Comparison of ENCODE assay signal across 31 cellular contexts in genomic region chr1:38360807-38361206, GRCh38.
DNase-seq lines count a peak whose midpoint lies in the region; ATAC-seq and TF ChIP-seq lines count a peak whose summit lies in the region.
"Had no signal": no experiment of that assay in that cellular context is flagged by ENCODE, and none has a peak within 500 bp of the region (broad histone marks: within the 10 kb centered on the region; RNA-seq: fewer than 3 reads in every experiment).

No MANE protein-coding gene starts in this region.

- DNase-seq in A673 (ENCODE audit: low spot score) (peak; percentile 42), Panc1 (ENCODE audit: low read depth, low spot score) (no peak), endodermal cell (peak; percentile 60), NCI-H226 (no peak)
- DNase-seq: activated CD4-positive, alpha-beta T cell treated with anti-CD3 and anti-CD28 coated beads for 48 hours; activated CD8-positive, alpha-beta memory T cell treated with anti-CD3 and anti-CD28 coated beads for 24 hours; activated effector memory CD4-positive, alpha-beta T cell treated with anti-CD3 and anti-CD28 coated beads, Interleukin-2, amount 50 U/mL, for 16 hours; AML-193; cortex of kidney; EL; HCEC 1CT; IMR-90; midbrain; NCI-H146; NCI-H446 treated with DMSO at 0.1 percent for 48 hours; NCI-H774; RPMI8226; stimulated activated CD4-positive, alpha-beta T cell treated with anti-CD3 and anti-CD28 coated beads, Interleukin-15, amount 100 ng/mL, for 24 hours; stimulated activated CD4-positive, alpha-beta T cell treated with anti-CD3 and anti-CD28 coated beads, Interleukin-4, amount 100 ng/mL, for 4 hours; T1000 had no signal

- no peaks in the 10 kb centered on the region for H3K9me3 Mint-ChIP-seq in endodermal cell
- no peaks in the 10 kb centered on the region for H3K9me3 Mint-ChIP-seq in stimulated activated memory B cell treated with anti-CD40 and anti-IgM and Interleukin-4, amounts not matched to agents 10 μg/mL and 1 μg/mL and 100 μg/mL, for 72 hours
- H3K9me3 Mint-ChIP-seq in activated T-helper 17 cell treated with anti-CD3 and anti-CD28 coated beads, Interleukin-2, amount 50 U/mL, for 72 hours: no peaks in the 10 kb centered on the region
- H3K9me3 Mint-ChIP-seq: CD4-positive, alpha-beta memory T cell had no signal

- POLR2A ChIA-PET in A673 (lab: Charles Lee; ENCODE audit: low non-redundant PET): no interaction called here
- POLR2A ChIA-PET in Panc1 (lab: Charles Lee): no interaction called here

- H3K4me3 ChIP-seq in A673 (ENCODE audit: low read depth, low read length, poor library complexity, severe bottlenecking) (no peak overlapping the region), Panc1 (ENCODE audit: low read depth in 2 of 2, low read length in 2 of 2) (no peak overlapping the region), endodermal cell (ENCODE audit: low read length) (no peak overlapping the region)
- H3K4me3 ChIP-seq: A549, SJCRH30, tibial nerve had no signal

- H3K4me1 ChIP-seq in A673 (ENCODE audit: insufficient read depth, low read length, poor library complexity, severe bottlenecking): no peaks in the 10 kb centered on the region
- no peaks in the 10 kb centered on the region for H3K4me1 ChIP-seq in Panc1 (ENCODE audit: control insufficient read depth, insufficient read depth, low read length)
- H3K4me1 ChIP-seq in endodermal cell (ENCODE audit: control insufficient read depth, insufficient read depth, low read length): no peaks in the 10 kb centered on the region
- H3K4me1 ChIP-seq: A549, SJCRH30, tibial nerve had no signal

- peaks cover 4% of the 10 kb centered on the region for H3K4me1 Mint-ChIP-seq in endodermal cell
- no peaks in the 10 kb centered on the region for H3K4me1 Mint-ChIP-seq in stimulated activated memory B cell treated with anti-CD40 and anti-IgM and Interleukin-4, amounts not matched to agents 10 μg/mL and 1 μg/mL and 100 μg/mL, for 72 hours
- no peaks in the 10 kb centered on the region for H3K4me1 Mint-ChIP-seq in activated T-helper 17 cell treated with anti-CD3 and anti-CD28 coated beads, Interleukin-2, amount 50 U/mL, for 72 hours
- H3K4me1 Mint-ChIP-seq: CD4-positive, alpha-beta memory T cell; naive thymus-derived CD4-positive, alpha-beta T cell had no signal

- peaks cover 2% of the 10 kb centered on the region for H3K27me3 Mint-ChIP-seq in endodermal cell (ENCODE audit: insufficient read depth)
- no peaks in the 10 kb centered on the region for H3K27me3 Mint-ChIP-seq in stimulated activated memory B cell treated with anti-CD40 and anti-IgM and Interleukin-4, amounts not matched to agents 10 μg/mL and 1 μg/mL and 100 μg/mL, for 72 hours
- H3K27me3 Mint-ChIP-seq in activated T-helper 17 cell treated with anti-CD3 and anti-CD28 coated beads, Interleukin-2, amount 50 U/mL, for 72 hours: peaks cover 21% of the 10 kb centered on the region

- no peak overlapping the region for H3K27ac Mint-ChIP-seq in endodermal cell
- no peak overlapping the region for H3K27ac Mint-ChIP-seq in stimulated activated memory B cell treated with anti-CD40 and anti-IgM and Interleukin-4, amounts not matched to agents 10 μg/mL and 1 μg/mL and 100 μg/mL, for 72 hours
- H3K27ac Mint-ChIP-seq in activated T-helper 17 cell treated with anti-CD3 and anti-CD28 coated beads, Interleukin-2, amount 50 U/mL, for 72 hours: no peak overlapping the region
- H3K27ac Mint-ChIP-seq: CD4-positive, alpha-beta memory T cell; naive thymus-derived CD4-positive, alpha-beta T cell had no signal

- BruUV-seq in A673 (replicated peaks; lab: Mats Ljungman, UMichigan): no TSS peak
- no TSS peak for BruUV-seq in Panc1 (replicated peaks; lab: Mats Ljungman, UMichigan)

- H3K36me3 ChIP-seq in A673 (ENCODE audit: insufficient read depth, low read length, poor library complexity, severe bottlenecking) (no peaks in the 10 kb centered on the region), Panc1 (ENCODE audit: control insufficient read depth, insufficient read depth, low read length) (no peaks in the 10 kb centered on the region), endodermal cell (ENCODE audit: control insufficient read depth, insufficient read depth, low read length) (no peaks in the 10 kb centered on the region)
- H3K36me3 ChIP-seq: SJCRH30, tibial nerve had no signal

- no peaks in the 10 kb centered on the region for H3K27me3 ChIP-seq in A673 (replicated peaks; ENCODE audit: insufficient read depth, low read depth, low read length, poor library complexity)
- peaks cover 5% of the 10 kb centered on the region for H3K27me3 ChIP-seq in Panc1 (ENCODE audit: control insufficient read depth, insufficient read depth, low read length)
- no peaks in the 10 kb centered on the region for H3K27me3 ChIP-seq in endodermal cell (ENCODE audit: control insufficient read depth, insufficient read depth, low read length, poor library complexity, severe bottlenecking)
- H3K27me3 ChIP-seq: SJCRH30, tibial nerve had no signal

- CTCF ChIA-PET in A673 (lab: Charles Lee) (interaction anchor here (0.7 kb wide), 1 partner anchor 332 kb away, joined by 3 read pairs; no protein-coding TSS in a partner anchor), Panc1 (lab: Charles Lee) (no interaction called here)

- H3K27ac ChIP-seq in A673 (ENCODE audit: low read depth, low read length, poor library complexity, severe bottlenecking) (no peak overlapping the region), Panc1 (ENCODE audit: low read length) (no peak overlapping the region), endodermal cell (ENCODE audit: low read depth, low read length) (no peak overlapping the region)
- H3K27ac ChIP-seq: A549, SJCRH30, tibial nerve, VCaP had no signal

- TF ChIP-seq CTCF in A673 (conservative IDR thresholded peaks at IDR 0.05; ENCODE audit: low read depth, low read length) (peak; percentile 49), GM12872 (IDR thresholded peaks at IDR 0.05; ENCODE audit: insufficient read depth, low read depth, low read length) (0 out of 3 replicates have a peak, but pooled peaks have one; percentile 21), Panc1 (IDR thresholded peaks at IDR 0.05) (0 out of 2 replicates have a peak, but pooled peaks have one; percentile 8), endodermal cell (conservative IDR thresholded peaks at IDR 0.05) (peak; percentile 68)

- WGBS in endodermal cell (ENCODE audit: insufficient coverage in 1 of 2, insufficient read length in 1 of 2), 2 experiments: 91 to 100% methylated on average over 1 of the region's 1 CpG

- ATAC-seq in Panc1 (no peak), GM21737 (IDR thresholded peaks at IDR 0.05; ENCODE audit: unreplicated experiment) (no peak)
- ATAC-seq in stimulated activated memory B cell treated with anti-CD40 and anti-IgM and Interleukin-4, amounts not matched to agents 10 μg/mL and 1 μg/mL and 100 μg/mL, for 72 hours: no peak
- ATAC-seq in activated T-helper 17 cell treated with anti-CD3 and anti-CD28 coated beads, Interleukin-2, amount 50 U/mL, for 72 hours (replicated peaks): no peak
- ATAC-seq: A549; esophagus mucosa; naive thymus-derived CD4-positive, alpha-beta T cell had no signal

- intact Hi-C loops in A673 (cut with micrococcal nuclease; ENCODE audit: unreplicated experiment) (no loop called here), Panc1 (cut with micrococcal nuclease; ENCODE audit: unreplicated experiment) (no loop called here)

- peaks cover 15% of the 10 kb centered on the region for H3K36me3 Mint-ChIP-seq in endodermal cell (ENCODE audit: low read depth)
- H3K36me3 Mint-ChIP-seq in stimulated activated memory B cell treated with anti-CD40 and anti-IgM and Interleukin-4, amounts not matched to agents 10 μg/mL and 1 μg/mL and 100 μg/mL, for 72 hours: no peaks in the 10 kb centered on the region
- no peaks in the 10 kb centered on the region for H3K36me3 Mint-ChIP-seq in activated T-helper 17 cell treated with anti-CD3 and anti-CD28 coated beads, Interleukin-2, amount 50 U/mL, for 72 hours (ENCODE audit: low read depth)
- H3K36me3 Mint-ChIP-seq: CD4-positive, alpha-beta memory T cell; naive thymus-derived CD4-positive, alpha-beta T cell had no signal

- no peaks in the 10 kb centered on the region for H3K9me3 ChIP-seq in A673 (ENCODE audit: low read depth, low read length, poor library complexity, severe bottlenecking)
- no peaks in the 10 kb centered on the region for H3K9me3 ChIP-seq in Panc1 (ENCODE audit: control insufficient read depth, insufficient read depth, low read depth, low read length)
- no peaks in the 10 kb centered on the region for H3K9me3 ChIP-seq in endodermal cell (ENCODE audit: control insufficient read depth, low read length)
- H3K9me3 ChIP-seq: A549, SJCRH30, tibial nerve had no signal

- in situ Hi-C loops in Panc1 (cut with HindIII; ENCODE audit: low pct_unique_long_range_greater_than_20kb, low sequenced_read_pairs): no loop called here

- no peak overlapping the region for H3K4me3 Mint-ChIP-seq in endodermal cell
- no peak overlapping the region for H3K4me3 Mint-ChIP-seq in stimulated activated memory B cell treated with anti-CD40 and anti-IgM and Interleukin-4, amounts not matched to agents 10 μg/mL and 1 μg/mL and 100 μg/mL, for 72 hours
- no peak overlapping the region for H3K4me3 Mint-ChIP-seq in activated T-helper 17 cell treated with anti-CD3 and anti-CD28 coated beads, Interleukin-2, amount 50 U/mL, for 72 hours
- H3K4me3 Mint-ChIP-seq: CD4-positive, alpha-beta memory T cell; naive thymus-derived CD4-positive, alpha-beta T cell had no signal

- no peak overlapping the region for H3K9ac ChIP-seq in endodermal cell (ENCODE audit: extremely low read depth, low read length, poor library complexity, severe bottlenecking)

Comparison
In these comparisons a context has a peak if more than half of its experiments do, and no peak if none do; other contexts are left out.
1. DNase-seq: peak in A673 (single experiment) and endodermal cell (single experiment); none in Panc1 (single experiment) and NCI-H226 (single experiment).
2. CTCF ChIP-seq: peak in every context shown above with its lines; median percentile 68 in endodermal cell; 49 in A673; 21 in GM12872; 8 in Panc1.